8 cellular contexts compared by ENCODE assay signal in the genomic region with DNA sequence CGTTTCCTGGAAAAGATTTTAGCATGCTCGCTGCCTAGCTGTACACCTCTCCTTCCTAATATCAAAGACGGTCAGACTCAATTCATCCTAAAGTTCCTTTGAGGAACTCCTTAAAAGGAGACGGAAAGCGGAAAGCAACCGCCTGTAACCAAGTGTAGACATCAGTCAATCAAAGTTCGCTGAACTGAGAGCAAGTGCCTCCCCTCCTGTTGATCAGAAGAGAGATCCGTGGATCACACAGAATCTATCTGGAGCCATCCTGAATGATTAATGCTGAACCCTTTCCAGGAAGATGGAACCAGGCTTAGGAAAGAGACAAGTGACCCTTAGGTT. TPM values are rescaled to one million over a fixed set of nuclear protein-coding genes. Genes with fewer than 3 reads are reported as not detected.
DNase-seq lines count a peak whose midpoint lies in the region; ATAC-seq, FAIRE-seq and TF ChIP-seq lines count a peak whose summit lies in the region.

No MANE protein-coding gene starts in this region.

- DNase-seq in GM12891 (ENCODE audit: insufficient read length, low spot score), result no peak
- peak; percentile 14 for DNase-seq in RPMI7951 (ENCODE audit: low read depth)
- DNase-seq in lung (ENCODE audit: low spot score), result no peak
- no peak for DNase-seq in tibial nerve (ENCODE audit: low spot score in 2 of 2)
- no peak for DNase-seq in mesenteric fat pad (ENCODE audit: low spot score)
- no peak for DNase-seq in stimulated activated CD8-positive, alpha-beta memory T cell treated with anti-CD3 and anti-CD28 coated beads, Interleukin-4, amount 100 ng/mL, for 48 hours

- H3K4me3 ChIP-seq in lung, result peak overlapping the region; percentile 55
- peak overlapping the region; percentile 51 to 92 (median 76) for H3K4me3 ChIP-seq in tibial nerve

- no peaks in the 10 kb centered on the region for H3K27me3 ChIP-seq in lung (ENCODE audit: control insufficient read depth, insufficient read depth)
- H3K27me3 ChIP-seq in tibial nerve, result no peaks in the 10 kb centered on the region

- no peak for TF ChIP-seq POLR2A in GM12891 (IDR thresholded peaks at IDR 0.05; ENCODE audit: low read depth, low read length)
- no peak for TF ChIP-seq POLR2A in tibial nerve (IDR thresholded peaks at IDR 0.05)

- H3K27ac ChIP-seq in cingulate gyrus (ENCODE audit: low read depth, low read length) (peak overlapping the region; percentile 90), lung (ENCODE audit: low read depth in 1 of 2, low read length in 1 of 2) (peak overlapping the region; percentile 91 to 95), tibial nerve (peak overlapping the region; percentile 75 to 98 (median 90))

- ATAC-seq in HG02623 (IDR thresholded peaks at IDR 0.05; ENCODE audit: unreplicated experiment) (peak; percentile 34), lung (ENCODE audit: insufficient read depth, low FRiP score) (no peak)

- peak; percentile 72 for FAIRE-seq in GM12891 (lab: Jason Lieb, UNC)

- WGBS in lung, 2 donors, result 1% methylated on average over 8 of the region's 8 CpGs
- WGBS in tibial nerve, 2 donors, result 1 to 3% methylated on average over 8 of the region's 8 CpGs

- H3K36me3 ChIP-seq in lung (ENCODE audit: control insufficient read depth in 2 of 2, insufficient read depth in 2 of 2, low read length in 2 of 2) (no peaks in the 10 kb centered on the region), tibial nerve (no peaks in the 10 kb centered on the region)

- TF ChIP-seq EP300 in tibial nerve (IDR thresholded peaks at IDR 0.05), result no peak

- no peaks in the 10 kb centered on the region for H3K9me3 ChIP-seq in lung (ENCODE audit: control insufficient read depth in 2 of 2, insufficient read depth in 1 of 2, low read length in 1 of 2)
- no peaks in the 10 kb centered on the region for H3K9me3 ChIP-seq in tibial nerve

- TF ChIP-seq CTCF in lung (IDR thresholded peaks at IDR 0.05; ENCODE audit: control extremely low read depth, extremely low read depth) (no peak), tibial nerve (IDR thresholded peaks at IDR 0.05) (peak in 1 of 5 experiments; percentile 4)

- H3K4me1 ChIP-seq in lung (ENCODE audit: control insufficient read depth in 2 of 2, insufficient read depth in 2 of 2, low read length in 2 of 2) (peaks cover 0 to 5% of the 10 kb centered on the region in 2 donors), tibial nerve (peaks cover 0 to 32% (median 13%) of the 10 kb centered on the region in 4 donors)

TF ChIP-seq in GM12891, 5 proteins besides CTCF, POLR2A, EP300 and RAD21:
- TF ChIP-seq POU2F2 (IDR thresholded peaks at IDR 0.05; ENCODE audit: low read depth, low read length), result no peak
- no peak for TF ChIP-seq PAX5 (IDR thresholded peaks at IDR 0.05; ENCODE audit: insufficient read depth, low read length, severe bottlenecking)
- TF ChIP-seq TAF1 (IDR thresholded peaks at IDR 0.05; ENCODE audit: low read depth, low read length), result 0 out of 2 replicates have a peak, but pooled peaks have one; percentile 22

RNA-seq across cellular contexts. Expression of gene TEP1, which starts 0.5 kb away (rescaled TPM):
- polyA plus RNA-seq in GM12891 (2012; ENCODE audit: low read depth, missing spikeins), result 9.8 TPM
- 8.2 and 8.9 TPM in 2 replicates for total RNA-seq in RPMI7951 (2014; rRNA removed; shearing (Covaris generic))
- total RNA-seq in lung (10 to 100 TPM; 21.8 to 44.7 TPM), tibial nerve (10 to 100 TPM; 30.3 to 50.0 (median 36.0) TPM), mesenteric fat pad (37.1 TPM)
- polyA plus RNA-seq in lung, result 10 to 100 TPM; 15.7 to 23.2 TPM

RNA-seq across cellular contexts. Expression of gene KLHL33, which starts 22.2 kb away (rescaled TPM):
- 0.09 TPM for polyA plus RNA-seq in GM12891 (2012; ENCODE audit: low read depth, missing spikeins)
- not detected in 2 replicates for total RNA-seq in RPMI7951 (2014; rRNA removed; shearing (Covaris generic))
- total RNA-seq in lung, result under 1 TPM; 0.25 to 0.51 TPM
- under 1 TPM; 0.03 to 0.08 TPM for polyA plus RNA-seq in lung
- 1 to 10 TPM; 1.2 to 4.5 (median 1.8) TPM for total RNA-seq in tibial nerve
- total RNA-seq in mesenteric fat pad, result 0.35 TPM

RNA-seq across cellular contexts. Expression of gene OSGEP, which starts 40.9 kb away (rescaled TPM):
- polyA plus RNA-seq in GM12891 (2012; ENCODE audit: low read depth, missing spikeins), result 30.6 TPM
- total RNA-seq in RPMI7951 (2014; rRNA removed; shearing (Covaris generic)), result 19.9 and 26.9 TPM in 2 replicates
- total RNA-seq in lung (10 to 100 TPM; 35.5 to 44.8 TPM), tibial nerve (100 to 1,000 TPM in 1 of 4 donors, 10 to 100 TPM in 3; 58.4 to 115 (median 70.6) TPM), mesenteric fat pad (23.3 TPM)
- polyA plus RNA-seq in lung, result 10 to 100 TPM; 43.5 to 54.1 TPM

RNA-seq across cellular contexts. Expression of gene APEX1, which starts 41.3 kb away (rescaled TPM):
- polyA plus RNA-seq in GM12891 (2012; ENCODE audit: low read depth, missing spikeins), result 248 TPM
- 41.7 and 49.5 TPM in 2 replicates for total RNA-seq in RPMI7951 (2014; rRNA removed; shearing (Covaris generic))
- total RNA-seq in lung, result 100 to 1,000 TPM in 1 of 2 donors, 10 to 100 TPM in 1; 66.2 to 144 TPM
- 100 to 1,000 TPM in 1 of 2 donors, 10 to 100 TPM in 1; 95.8 to 159 TPM for polyA plus RNA-seq in lung
- 100 to 1,000 TPM; 125 to 134 (median 131) TPM for total RNA-seq in tibial nerve
- total RNA-seq in mesenteric fat pad, result 118 TPM

RNA-seq across cellular contexts. Expression of gene PIP4P1, which starts 47.5 kb away (rescaled TPM):
- polyA plus RNA-seq in GM12891 (2012; ENCODE audit: low read depth, missing spikeins), result 25.7 TPM
- total RNA-seq in RPMI7951 (2014; rRNA removed; shearing (Covaris generic)), result 16.5 and 22.9 TPM in 2 replicates
- total RNA-seq in lung, result 10 to 100 TPM; 22.2 to 35.6 TPM
- polyA plus RNA-seq in lung, result 10 to 100 TPM; 27.4 to 46.7 TPM
- 10 to 100 TPM; 11.8 to 29.7 (median 23.9) TPM for total RNA-seq in tibial nerve
- total RNA-seq in mesenteric fat pad, result 28.0 TPM
